ENCODE assay signal across 1 cellular context in the genomic region with DNA sequence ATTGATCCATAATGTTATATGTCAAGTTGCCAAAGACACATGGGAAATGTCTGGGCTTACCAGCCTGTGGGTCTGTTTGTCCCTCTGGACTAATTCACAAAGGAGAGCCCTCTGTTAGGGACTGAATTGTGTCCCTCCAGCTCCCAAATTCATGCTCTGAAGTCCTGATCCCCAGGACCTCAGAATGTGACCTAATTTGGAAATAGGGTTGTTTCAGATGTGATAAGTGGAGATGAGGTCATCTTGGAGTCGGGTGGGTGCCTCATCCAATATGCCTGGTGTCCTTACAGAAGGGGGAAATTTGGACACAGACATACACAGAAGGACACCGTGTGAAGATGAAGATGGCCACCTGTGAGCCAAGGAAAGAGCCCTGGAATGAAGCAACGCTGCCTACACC.
TF ChIP-seq lines count a peak whose summit lies in the region.

No MANE protein-coding gene starts in this region.

TF ChIP-seq in A549, 52 proteins besides CTCF, POLR2A, EP300 and RAD21:
- TF ChIP-seq, protein P1, sequence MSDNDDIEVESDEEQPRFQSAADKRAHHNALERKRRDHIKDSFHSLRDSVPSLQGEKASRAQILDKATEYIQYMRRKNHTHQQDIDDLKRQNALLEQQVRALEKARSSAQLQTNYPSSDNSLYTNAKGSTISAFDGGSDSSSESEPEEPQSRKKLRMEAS (IDR thresholded peaks at IDR 0.05) = no peak
- TF ChIP-seq, protein P2, sequence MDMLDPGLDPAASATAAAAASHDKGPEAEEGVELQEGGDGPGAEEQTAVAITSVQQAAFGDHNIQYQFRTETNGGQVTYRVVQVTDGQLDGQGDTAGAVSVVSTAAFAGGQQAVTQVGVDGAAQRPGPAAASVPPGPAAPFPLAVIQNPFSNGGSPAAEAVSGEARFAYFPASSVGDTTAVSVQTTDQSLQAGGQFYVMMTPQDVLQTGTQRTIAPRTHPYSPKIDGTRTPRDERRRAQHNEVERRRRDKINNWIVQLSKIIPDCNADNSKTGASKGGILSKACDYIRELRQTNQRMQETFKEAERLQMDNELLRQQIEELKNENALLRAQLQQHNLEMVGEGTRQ (IDR thresholded peaks at IDR 0.05) = no peak
- no peak for TF ChIP-seq FOSL2 (IDR thresholded peaks at IDR 0.05)
- no peak for TF ChIP-seq FOSL2 (CRISPR knock-in tag; IDR thresholded peaks at IDR 0.05)
- no peak for TF ChIP-seq CHD2 (IDR thresholded peaks at IDR 0.05; ENCODE audit: low read length, partially characterized antibody)
- no peak for TF ChIP-seq HOXA7 (CRISPR knock-in tag; IDR thresholded peaks at IDR 0.05)
- TF ChIP-seq HDAC2 (IDR thresholded peaks at IDR 0.05) = no peak
- TF ChIP-seq ZNF302 (CRISPR knock-in tag; IDR thresholded peaks at IDR 0.05) = no peak
- no peak for TF ChIP-seq POLR2AphosphoS2 (conservative IDR thresholded peaks at IDR 0.05; ENCODE audit: low read length)
- no peak for TF ChIP-seq JUNB (IDR thresholded peaks at IDR 0.05)
- no peak for TF ChIP-seq KDM5A (IDR thresholded peaks at IDR 0.05)
- TF ChIP-seq, protein P3, sequence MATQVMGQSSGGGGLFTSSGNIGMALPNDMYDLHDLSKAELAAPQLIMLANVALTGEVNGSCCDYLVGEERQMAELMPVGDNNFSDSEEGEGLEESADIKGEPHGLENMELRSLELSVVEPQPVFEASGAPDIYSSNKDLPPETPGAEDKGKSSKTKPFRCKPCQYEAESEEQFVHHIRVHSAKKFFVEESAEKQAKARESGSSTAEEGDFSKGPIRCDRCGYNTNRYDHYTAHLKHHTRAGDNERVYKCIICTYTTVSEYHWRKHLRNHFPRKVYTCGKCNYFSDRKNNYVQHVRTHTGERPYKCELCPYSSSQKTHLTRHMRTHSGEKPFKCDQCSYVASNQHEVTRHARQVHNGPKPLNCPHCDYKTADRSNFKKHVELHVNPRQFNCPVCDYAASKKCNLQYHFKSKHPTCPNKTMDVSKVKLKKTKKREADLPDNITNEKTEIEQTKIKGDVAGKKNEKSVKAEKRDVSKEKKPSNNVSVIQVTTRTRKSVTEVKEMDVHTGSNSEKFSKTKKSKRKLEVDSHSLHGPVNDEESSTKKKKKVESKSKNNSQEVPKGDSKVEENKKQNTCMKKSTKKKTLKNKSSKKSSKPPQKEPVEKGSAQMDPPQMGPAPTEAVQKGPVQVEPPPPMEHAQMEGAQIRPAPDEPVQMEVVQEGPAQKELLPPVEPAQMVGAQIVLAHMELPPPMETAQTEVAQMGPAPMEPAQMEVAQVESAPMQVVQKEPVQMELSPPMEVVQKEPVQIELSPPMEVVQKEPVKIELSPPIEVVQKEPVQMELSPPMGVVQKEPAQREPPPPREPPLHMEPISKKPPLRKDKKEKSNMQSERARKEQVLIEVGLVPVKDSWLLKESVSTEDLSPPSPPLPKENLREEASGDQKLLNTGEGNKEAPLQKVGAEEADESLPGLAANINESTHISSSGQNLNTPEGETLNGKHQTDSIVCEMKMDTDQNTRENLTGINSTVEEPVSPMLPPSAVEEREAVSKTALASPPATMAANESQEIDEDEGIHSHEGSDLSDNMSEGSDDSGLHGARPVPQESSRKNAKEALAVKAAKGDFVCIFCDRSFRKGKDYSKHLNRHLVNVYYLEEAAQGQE (IDR thresholded peaks at IDR 0.05) = no peak
- TF ChIP-seq NPAS2 (CRISPR knock-in tag; IDR thresholded peaks at IDR 0.05; ENCODE audit: borderline replicate concordance) = no peak
- TF ChIP-seq ZFP36 (IDR thresholded peaks at IDR 0.05; ENCODE audit: borderline replicate concordance, partially characterized antibody) = no peak
- no peak for TF ChIP-seq EHMT2 (IDR thresholded peaks at IDR 0.05; ENCODE audit: low read depth)
